9 cellular contexts compared by ENCODE assay signal in genomic region chr13:95644611-95645052, GRCh38. TPM values are rescaled to one million over a fixed set of nuclear protein-coding genes. Genes with fewer than 3 reads are reported as not detected.
A peak's percentile ranks its signal among the peaks of the same experiment; 100 is the strongest.
DNase-seq lines count a peak whose midpoint lies in the region; TF ChIP-seq lines count a peak whose summit lies in the region.
"Had no signal": no experiment of that assay in that cellular context is flagged by ENCODE, and none has a peak within 500 bp of the region (broad histone marks: within the 10 kb centered on the region; RNA-seq: fewer than 3 reads in every experiment).

DZIP1 (minus strand) TSS chr13:95644706; CDS start chr13:95642029, 2,677 bp downstream.

- H3K4me3 Mint-ChIP-seq in activated T-helper 1 cell treated with anti-CD3 and anti-CD28 coated beads, Interleukin-12 subunit alpha, Interleukin-12 subunit beta, Interleukin-2, Interleukin-4 antibody, amounts not matched to agents 30 ng/mL and 10 ng/mL and 1 ng/mL, durations not matched to agents 14 hours and 24 hours and 36 hours: peak within 1 kb of the TSS; percentile 72
- H3K4me3 Mint-ChIP-seq in nephron: peak within 1 kb of the TSS; percentile 89 to 97 (median 91)

- no peaks in the 10 kb centered on the region for H3K9me3 ChIP-seq in HAP-1
- H3K9me3 ChIP-seq in effector memory CD4-positive, alpha-beta T cell (ENCODE audit: control insufficient read depth, low read length): no peaks in the 10 kb centered on the region

- H3K4me3 ChIP-seq in HAP-1: peak within 1 kb of the TSS; percentile 59
- no peak within 1 kb of the TSS for H3K4me3 ChIP-seq in effector memory CD4-positive, alpha-beta T cell (ENCODE audit: insufficient read depth, low read depth, low read length, poor library complexity, severe bottlenecking)

- intact Hi-C loops in activated T-helper 1 cell treated with anti-CD3 and anti-CD28 coated beads, Interleukin-12 subunit alpha, Interleukin-12 subunit beta, Interleukin-2, Interleukin-4 antibody, amounts not matched to agents 30 ng/mL and 10 ng/mL and 1 ng/mL, durations not matched to agents 14 hours and 24 hours and 36 hours (cut with micrococcal nuclease): loop anchor here (10.0 kb wide), 1 partner anchor 940 kb away; no protein-coding TSS in a partner anchor

- H3K27me3 Mint-ChIP-seq in activated T-helper 1 cell treated with anti-CD3 and anti-CD28 coated beads, Interleukin-12 subunit alpha, Interleukin-12 subunit beta, Interleukin-2, Interleukin-4 antibody, amounts not matched to agents 30 ng/mL and 10 ng/mL and 1 ng/mL, durations not matched to agents 14 hours and 24 hours and 36 hours (ENCODE audit: insufficient read depth): peaks cover 54% of the 10 kb centered on the region
- H3K27me3 Mint-ChIP-seq in nephron (ENCODE audit: low read depth): no peaks in the 10 kb centered on the region

- no peaks in the 10 kb centered on the region for H3K36me3 Mint-ChIP-seq in activated T-helper 1 cell treated with anti-CD3 and anti-CD28 coated beads, Interleukin-12 subunit alpha, Interleukin-12 subunit beta, Interleukin-2, Interleukin-4 antibody, amounts not matched to agents 30 ng/mL and 10 ng/mL and 1 ng/mL, durations not matched to agents 14 hours and 24 hours and 36 hours (ENCODE audit: low read depth)
- peaks cover 15% of the 10 kb centered on the region for H3K36me3 Mint-ChIP-seq in nephron (ENCODE audit: low read depth)

- peaks cover 11% of the 10 kb centered on the region for H3K36me3 ChIP-seq in HAP-1 (replicated peaks)
- no peaks in the 10 kb centered on the region for H3K36me3 ChIP-seq in effector memory CD4-positive, alpha-beta T cell (ENCODE audit: control insufficient read depth, insufficient read depth, low read length)

- no peak within 1 kb of the TSS for H3K27ac Mint-ChIP-seq in activated T-helper 1 cell treated with anti-CD3 and anti-CD28 coated beads, Interleukin-12 subunit alpha, Interleukin-12 subunit beta, Interleukin-2, Interleukin-4 antibody, amounts not matched to agents 30 ng/mL and 10 ng/mL and 1 ng/mL, durations not matched to agents 14 hours and 24 hours and 36 hours
- H3K27ac Mint-ChIP-seq in nephron: peak within 1 kb of the TSS; percentile 80 to 91 (median 81)

- no peak within 1 kb of the TSS for H3K27ac ChIP-seq in effector memory CD4-positive, alpha-beta T cell (ENCODE audit: insufficient read depth, low read length, poor library complexity, severe bottlenecking)
- H3K27ac ChIP-seq: 22Rv1 had no signal

- in situ Hi-C loops in HAP-1 (cut with MboI; ENCODE audit: low sequenced_read_pairs): no loop called here

- H3K4me1 Mint-ChIP-seq in activated T-helper 1 cell treated with anti-CD3 and anti-CD28 coated beads, Interleukin-12 subunit alpha, Interleukin-12 subunit beta, Interleukin-2, Interleukin-4 antibody, amounts not matched to agents 30 ng/mL and 10 ng/mL and 1 ng/mL, durations not matched to agents 14 hours and 24 hours and 36 hours (ENCODE audit: low read depth): peaks cover 8% of the 10 kb centered on the region
- peaks cover 23% of the 10 kb centered on the region for H3K4me1 Mint-ChIP-seq in nephron

- no peaks in the 10 kb centered on the region for H3K27me3 ChIP-seq in HAP-1 (ENCODE audit: low read depth)
- H3K27me3 ChIP-seq in effector memory CD4-positive, alpha-beta T cell (replicated peaks; ENCODE audit: control insufficient read depth, insufficient read depth, low read length, poor library complexity, severe bottlenecking): peaks cover 19% of the 10 kb centered on the region

- peaks cover 5% of the 10 kb centered on the region; the same call in 1 of the 2 replicates for H3K4me1 ChIP-seq in HAP-1
- H3K4me1 ChIP-seq in effector memory CD4-positive, alpha-beta T cell (ENCODE audit: control insufficient read depth, insufficient read depth, low read length, poor library complexity, severe bottlenecking): peaks cover 10% of the 10 kb centered on the region

- H3K9me3 Mint-ChIP-seq in activated T-helper 1 cell treated with anti-CD3 and anti-CD28 coated beads, Interleukin-12 subunit alpha, Interleukin-12 subunit beta, Interleukin-2, Interleukin-4 antibody, amounts not matched to agents 30 ng/mL and 10 ng/mL and 1 ng/mL, durations not matched to agents 14 hours and 24 hours and 36 hours: no peaks in the 10 kb centered on the region
- H3K9me3 Mint-ChIP-seq in nephron: no peaks in the 10 kb centered on the region

- DNase-seq in DMS53 (lab: John Stamatoyannopoulos, UW) (peak; percentile 69), DMS53 treated with DMSO at 0.1 percent for 48 hours (lab: John Stamatoyannopoulos, UW; ENCODE audit: unreplicated experiment) (no peak), HAP-1 (ENCODE audit: low spot score in 2 of 2) (peak; percentile 80 to 93), NCI-H2196 (lab: John Stamatoyannopoulos, UW; ENCODE audit: unreplicated experiment) (peak; percentile 55), globus pallidus (ENCODE audit: low spot score) (peak; percentile 46)
- no peak for DNase-seq in activated T-helper 1 cell treated with anti-CD3 and anti-CD28 coated beads, Interleukin-12 subunit alpha, Interleukin-12 subunit beta, Interleukin-2, Interleukin-4 antibody, amounts not matched to agents 30 ng/mL and 10 ng/mL and 1 ng/mL, durations not matched to agents 14 hours and 24 hours and 36 hours (ENCODE audit: low spot score)
- no peak for DNase-seq in effector memory CD4-positive, alpha-beta T cell

- no peak for TF ChIP-seq CTCF in nephron (IDR thresholded peaks at IDR 0.05; ENCODE audit: unreplicated experiment in 3 of 3)

RNA-seq across cellular contexts. Expression of gene DZIP1, which starts in this region (rescaled TPM):
- total RNA-seq in activated T-helper 1 cell treated with anti-CD3 and anti-CD28 coated beads, Interleukin-12 subunit alpha, Interleukin-12 subunit beta, Interleukin-2, Interleukin-4 antibody, amounts not matched to agents 30 ng/mL and 10 ng/mL and 1 ng/mL, durations not matched to agents 14 hours and 24 hours and 36 hours: 0.07 and 0.49 TPM in 2 replicates

Comparison
In these comparisons a context has a peak if more than half of its experiments do, and no peak if none do; other contexts are left out.
1. DNase-seq: peak in DMS53 (single experiment), HAP-1 (2 of 2), NCI-H2196 (single experiment) and globus pallidus (single experiment); none in DMS53 treated with DMSO at 0.1 percent for 48 hours (single experiment), activated T-helper 1 cell treated with anti-CD3 and anti-CD28 coated beads, Interleukin-12 subunit alpha, Interleukin-12 subunit beta, Interleukin-2, Interleukin-4 antibody, amounts not matched to agents 30 ng/mL and 10 ng/mL and 1 ng/mL, durations not matched to agents 14 hours and 24 hours and 36 hours (single experiment) and effector memory CD4-positive, alpha-beta T cell (0 of 3).